8 cellular contexts compared by ENCODE assay signal in the genomic region with DNA sequence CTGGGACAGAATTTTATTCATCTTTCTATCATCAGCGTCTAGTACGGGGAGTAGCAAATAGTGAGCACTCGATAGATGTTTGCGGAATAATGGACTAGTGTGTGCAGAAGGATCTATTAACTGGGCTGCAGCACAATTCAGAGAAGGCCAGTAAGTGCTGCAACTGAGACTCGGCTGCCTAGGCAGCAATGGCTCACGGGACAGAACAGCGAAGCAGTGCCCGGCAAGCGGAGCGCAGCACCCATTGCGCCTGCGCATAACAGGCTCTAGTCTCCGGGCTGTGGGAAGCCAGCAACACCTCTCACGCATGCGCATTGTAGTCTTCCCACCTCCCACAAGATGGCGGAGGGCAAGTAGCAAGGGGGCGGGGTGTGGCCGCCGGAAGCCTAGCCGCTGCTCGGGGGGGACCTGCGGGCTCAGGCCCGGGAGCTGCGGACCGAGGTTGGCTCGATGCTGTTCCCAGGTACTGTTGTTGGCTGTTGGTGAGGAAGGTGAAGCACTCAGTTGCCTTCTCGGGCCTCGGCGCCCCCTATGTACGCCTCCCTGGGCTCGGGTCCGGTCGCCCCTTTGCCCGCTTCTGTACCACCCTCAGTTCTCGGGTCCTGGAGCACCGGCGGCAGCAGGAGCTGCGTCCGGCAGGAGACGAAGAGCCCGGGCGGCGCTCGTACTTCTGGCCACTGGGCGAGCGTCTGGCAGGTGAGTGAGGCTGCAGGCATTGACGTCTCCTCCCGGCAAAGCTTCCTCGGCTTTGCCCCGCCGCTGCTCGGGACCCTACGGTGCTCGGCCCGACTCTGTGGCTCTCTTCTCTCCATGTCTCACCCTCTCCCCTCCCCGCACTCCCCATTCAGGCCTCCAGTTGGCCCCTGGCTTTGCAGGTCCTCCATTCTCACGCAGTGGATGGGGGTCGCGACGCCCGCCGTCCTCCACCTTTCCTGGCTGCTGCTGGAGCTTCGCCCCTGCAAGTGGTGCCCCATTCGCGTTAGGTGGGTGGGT. TPM values are rescaled to one million over a fixed set of nuclear protein-coding genes. Genes with fewer than 3 reads are reported as not detected.
DNase-seq lines count a peak whose midpoint lies in the region; ATAC-seq and TF ChIP-seq lines count a peak whose summit lies in the region.

No MANE protein-coding gene starts in this region.

- H3K36me3 ChIP-seq in lung (ENCODE audit: control insufficient read depth in 2 of 2, insufficient read depth in 2 of 2, low read length in 2 of 2): no peaks in the 10 kb centered on the region

- ATAC-seq in lung (ENCODE audit: insufficient read depth, low FRiP score): peak; percentile 96

- WGBS in lung, 2 donors: 1 to 3% methylated on average over 65 of the region's 65 CpGs

- DNase-seq in COLO829 (ENCODE audit: low spot score) (peak; percentile 99), GM20000 (ENCODE audit: low spot score) (peak; percentile 95), HS-5 (ENCODE audit: low read depth) (peak; percentile 94), NK-92 (lab: John Stamatoyannopoulos, UW; ENCODE audit: unreplicated experiment) (peak; percentile 94), lung (ENCODE audit: low spot score) (peak; percentile 98)
- peak; percentile 95 for DNase-seq in activated CD8-positive, alpha-beta memory T cell treated with anti-CD3 and anti-CD28 coated beads for 24 hours
- DNase-seq in effector CD8-positive, alpha-beta T cell (lab: John Stamatoyannopoulos, UW): peak; percentile 92
- peak; percentile 93 to 95 (median 95) for DNase-seq in stimulated activated CD4-positive, alpha-beta T cell treated with anti-CD3 and anti-CD28 coated beads, TNF-alpha, amount 100 ng/mL, for 24 hours (ENCODE audit: low read depth in 3 of 3)

- H3K4me1 ChIP-seq in lung (ENCODE audit: control insufficient read depth in 2 of 2, insufficient read depth in 2 of 2, low read length in 2 of 2): peaks cover 3 to 8% of the 10 kb centered on the region in 2 donors

- peak overlapping the region; percentile 95 to 97 for H3K27ac ChIP-seq in lung (ENCODE audit: low read depth in 1 of 2, low read length in 1 of 2)

- H3K9me3 ChIP-seq in lung (ENCODE audit: control insufficient read depth in 2 of 2, insufficient read depth in 1 of 2, low read length in 1 of 2): no peaks in the 10 kb centered on the region

- peak overlapping the region; percentile 78 for H3K4me3 ChIP-seq in lung

- TF ChIP-seq CTCF in GM20000 (IDR thresholded peaks at IDR 0.05; ENCODE audit: extremely low read depth, missing control alignments) (no peak), lung (IDR thresholded peaks at IDR 0.05; ENCODE audit: control extremely low read depth, extremely low read depth) (no peak)

- no peaks in the 10 kb centered on the region for H3K27me3 ChIP-seq in lung (ENCODE audit: control insufficient read depth, insufficient read depth)

RNA-seq across cellular contexts. Expression of a gene that starts 30.2 kb away (rescaled TPM):
- total RNA-seq in lung: 100 to 1,000 TPM in 1 of 2 donors, 10 to 100 TPM in 1; 37.2 to 103 TPM
- 1 to 10 TPM; 4.1 to 8.9 TPM for polyA plus RNA-seq in lung

Comparison
In these comparisons a context has a peak if more than half of its experiments do, and no peak if none do; other contexts are left out.
1. Peak in every context shown above with its lines: DNase-seq, ATAC-seq, H3K4me3 ChIP-seq and H3K27ac ChIP-seq.